11 cellular contexts compared by ENCODE assay signal in genomic region chr12:95182868-95183415, GRCh38.
DNase-seq lines count a peak whose midpoint lies in the region; ATAC-seq and TF ChIP-seq lines count a peak whose summit lies in the region.
"Had no signal": no experiment of that assay in that cellular context is flagged by ENCODE, and none has a peak within 500 bp of the region (broad histone marks: within the 10 kb centered on the region; RNA-seq: fewer than 3 reads in every experiment).

No MANE protein-coding gene starts in this region.

- H3K4me3 ChIP-seq in fibroblast of mammary gland (ENCODE audit: control insufficient read depth, low read depth, low read length) = no peak overlapping the region

- peak; percentile 38 for DNase-seq in stimulated activated CD4-positive, alpha-beta T cell treated with anti-CD3 and anti-CD28 coated beads, Interleukin-1b, Interleukin-23, amount 100 ng/mL, for 48 hours
- no peak for DNase-seq in stimulated activated CD4-positive, alpha-beta T cell treated with anti-CD3 and anti-CD28 coated beads, Interleukin-4, amount 100 ng/mL, for 4 hours
- DNase-seq in RKO (ENCODE audit: low spot score) (peak; percentile 60), fibroblast of mammary gland (ENCODE audit: low read depth) (peak; percentile 73), midbrain (lab: John Stamatoyannopoulos, UW) (no peak), NCI-H2171 (lab: John Stamatoyannopoulos, UW) (no peak), foreskin melanocyte (no peak)
- DNase-seq: DND-41; naive thymus-derived CD4-positive, alpha-beta T cell; NCI-H1105 treated with DMSO at 0.1 percent for 48 hours had no signal

- TF ChIP-seq CTCF in fibroblast of mammary gland (conservative IDR thresholded peaks at IDR 0.05; ENCODE audit: control insufficient read depth, insufficient read depth, low read depth, low read length) = no peak

- no peak for ATAC-seq in HG03571 (IDR thresholded peaks at IDR 0.05; ENCODE audit: unreplicated experiment)
- ATAC-seq: naive thymus-derived CD4-positive, alpha-beta T cell had no signal

Comparison
In these comparisons a context has a peak if more than half of its experiments do, and no peak if none do; other contexts are left out.
1. DNase-seq: peak in stimulated activated CD4-positive, alpha-beta T cell treated with anti-CD3 and anti-CD28 coated beads, Interleukin-1b, Interleukin-23, amount 100 ng/mL, for 48 hours (single experiment), RKO (single experiment) and fibroblast of mammary gland (single experiment); none in stimulated activated CD4-positive, alpha-beta T cell treated with anti-CD3 and anti-CD28 coated beads, Interleukin-4, amount 100 ng/mL, for 4 hours (0 of 2), midbrain (single experiment), NCI-H2171 (single experiment) and foreskin melanocyte (single experiment).